Comparison of ENCODE assay signal across 9 cellular contexts in genomic region chr22:35467788-35468187, GRCh38.
DNase-seq lines count a peak whose midpoint lies in the region; ATAC-seq and TF ChIP-seq lines count a peak whose summit lies in the region.
"Had no signal": no experiment of that assay in that cellular context is flagged by ENCODE, and none has a peak within 500 bp of the region (broad histone marks: within the 10 kb centered on the region; RNA-seq: fewer than 3 reads in every experiment).

No MANE protein-coding gene starts in this region.

- H2BK15ac ChIP-seq in mesendoderm (replicated peaks; ENCODE audit: low read depth), result no peak overlapping the region

- no peak overlapping the region for H3K4me2 ChIP-seq in mesendoderm (ENCODE audit: low read length)

- H2BK5ac ChIP-seq in mesendoderm (ENCODE audit: low read length), result no peak overlapping the region

- peak overlapping the region; percentile 22 for H3K27ac ChIP-seq in epithelial cell of prostate
- no peak overlapping the region for H3K27ac ChIP-seq in mesendoderm (ENCODE audit: low read depth, low read length)
- peak overlapping the region; percentile 42 to 90 (median 76) for H3K27ac ChIP-seq in tibial nerve
- H3K27ac ChIP-seq: SJCRH30 had no signal

- TF ChIP-seq POLR2A in tibial nerve (IDR thresholded peaks at IDR 0.05), result peak in 1 of 2 donors; percentile 11

- H3K36me3 ChIP-seq in mesendoderm (ENCODE audit: control insufficient read depth, insufficient read depth, low read length) (no peaks in the 10 kb centered on the region), tibial nerve (peaks cover 0 to 7% (median 0%) of the 10 kb centered on the region in 3 donors)
- H3K36me3 ChIP-seq: SJCRH30 had no signal

- no peak overlapping the region for H3K18ac ChIP-seq in mesendoderm (ENCODE audit: low read length)

- no peaks in the 10 kb centered on the region for H3K4me1 ChIP-seq in mesendoderm (ENCODE audit: control insufficient read depth, low read depth, low read length)
- peaks cover 0 to 27% (median 18%) of the 10 kb centered on the region in 4 donors for H3K4me1 ChIP-seq in tibial nerve
- H3K4me1 ChIP-seq: SJCRH30 had no signal

- peak in 1 of 2 donors; percentile 74 for TF ChIP-seq EP300 in tibial nerve (IDR thresholded peaks at IDR 0.05)

- H3K9me3 ChIP-seq in tibial nerve, result no peaks in the 10 kb centered on the region
- H3K9me3 ChIP-seq: SJCRH30 had no signal

- no peak overlapping the region for H3K9ac ChIP-seq in mesendoderm (ENCODE audit: low read length)

- no peaks in the 10 kb centered on the region for H3K79me2 ChIP-seq in mesendoderm (ENCODE audit: control insufficient read depth, insufficient read depth, low read length)

- H3K27me3 ChIP-seq in mesendoderm (ENCODE audit: insufficient read depth, low read length, poor library complexity) (no peaks in the 10 kb centered on the region), tibial nerve (no peaks in the 10 kb centered on the region)
- H3K27me3 ChIP-seq: SJCRH30 had no signal

- H2BK120ac ChIP-seq in mesendoderm (ENCODE audit: low read depth, low read length), result no peak overlapping the region

- H4K5ac ChIP-seq in mesendoderm (ENCODE audit: low read length), result no peak overlapping the region

- DNase-seq in NCI-H510A (lab: John Stamatoyannopoulos, UW), result peak; percentile 49
- DNase-seq in epithelial cell of prostate (ENCODE audit: low read depth, low spot score), result no peak
- DNase-seq in mesendoderm, result peak; percentile 16
- peak; percentile 40 to 55 for DNase-seq in tibial nerve (ENCODE audit: low spot score in 2 of 2)
- no peak for DNase-seq in NCI-H1436 (lab: John Stamatoyannopoulos, UW)
- DNase-seq: SJCRH30 had no signal

- H3K4me3 ChIP-seq in mesendoderm (ENCODE audit: low read length), result no peak overlapping the region
- H3K4me3 ChIP-seq in tibial nerve, result no peak overlapping the region
- H3K4me3 ChIP-seq: SJCRH30 had no signal

- no peak overlapping the region for H4K8ac ChIP-seq in mesendoderm (ENCODE audit: low read depth, low read length)

- no CpG with 5 or more reads among the region's 8 CpGs for WGBS in mesendoderm (ENCODE audit: extremely low coverage, insufficient coverage, low lambda C conversion rate)
- WGBS in tibial nerve, 2 donors, result 6 to 11% methylated on average over 8 of the region's 8 CpGs

- TF ChIP-seq CTCF in tibial nerve (IDR thresholded peaks at IDR 0.05), result peak in 1 of 5 experiments; percentile 23

- no peak overlapping the region for H3K4ac ChIP-seq in mesendoderm (ENCODE audit: low read depth, low read length)

- no peak for ATAC-seq in GM21576 (IDR thresholded peaks at IDR 0.05; ENCODE audit: unreplicated experiment)
- ATAC-seq in HG02623 (IDR thresholded peaks at IDR 0.05; ENCODE audit: unreplicated experiment), result no peak
- ATAC-seq in HG02610 (IDR thresholded peaks at IDR 0.05; ENCODE audit: unreplicated experiment), result no peak

- H2AK5ac ChIP-seq in mesendoderm (ENCODE audit: low read length), result no peak overlapping the region

- no peaks in the 10 kb centered on the region for H3K79me1 ChIP-seq in mesendoderm (ENCODE audit: low read length)

- H3K56ac ChIP-seq in mesendoderm (ENCODE audit: low read length), result no peak overlapping the region

- no peak overlapping the region for H3K23ac ChIP-seq in mesendoderm (ENCODE audit: low read length)

Comparison
In these comparisons a context has a peak if more than half of its experiments do, and no peak if none do; other contexts are left out.
1. DNase-seq: peak in NCI-H510A (single experiment), mesendoderm (single experiment) and tibial nerve (2 of 2); none in epithelial cell of prostate (single experiment) and NCI-H1436 (single experiment).